ENCODE assay signal across 8 cellular contexts in the genomic region with DNA sequence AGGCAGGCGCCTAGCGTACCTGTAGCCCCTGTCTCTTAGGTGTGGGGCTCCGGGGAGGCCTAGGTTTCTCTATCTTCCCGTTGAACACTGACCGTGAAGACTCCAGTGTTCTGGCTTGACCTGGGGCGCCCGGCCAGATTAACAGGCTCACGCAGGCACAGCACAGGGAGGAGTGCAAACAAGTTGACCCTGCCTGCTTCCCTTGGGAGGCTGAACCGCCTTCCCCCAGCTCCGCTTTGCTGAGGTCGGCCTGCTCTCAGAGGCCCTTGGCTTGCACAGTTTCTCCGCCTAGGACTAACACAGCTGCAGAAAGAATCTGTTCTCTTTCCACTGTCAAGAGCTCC. TPM values are rescaled to one million over a fixed set of nuclear protein-coding genes. Genes with fewer than 3 reads are reported as not detected.
DNase-seq lines count a peak whose midpoint lies in the region; ATAC-seq and TF ChIP-seq lines count a peak whose summit lies in the region.

No MANE protein-coding gene starts in this region.

- H3K27ac ChIP-seq in DND-41 (ENCODE audit: low read length): peak overlapping the region; percentile 68
- H3K27ac ChIP-seq in SK-N-SH (ENCODE audit: low read depth in 2 of 2, low read length in 1 of 2): peak overlapping the region; percentile 7 to 84; a peak in 3 of 4 replicates
- H3K27ac ChIP-seq in muscle layer of duodenum (ENCODE audit: low read length): peak overlapping the region; percentile 39

- DNase-seq in DND-41 (no peak), HFFc6 (peak; percentile 10), SK-N-SH (peak; percentile 56), SW 1271 (lab: John Stamatoyannopoulos, UW) (no peak), GM13976 (ENCODE audit: low spot score) (no peak)
- no peak for DNase-seq in stimulated activated naive CD4-positive, alpha-beta T cell (lab: John Stamatoyannopoulos, UW)

- POLR2A ChIA-PET in SK-N-SH (lab: Yijun Ruan, JAX): interaction anchor here (0.6 to 3.7 kb wide), 12 partner anchors 10 to 389 kb away, joined by 3 to 38 read pairs (median 8); a partner anchor contains a TSS

- H3K9me2 ChIP-seq in SK-N-SH: no peaks in the 10 kb centered on the region

- H3K27me3 ChIP-seq in DND-41 (ENCODE audit: insufficient read depth, low read length, poor library complexity) (no peaks in the 10 kb centered on the region), SK-N-SH (ENCODE audit: insufficient read depth) (no peaks in the 10 kb centered on the region), muscle layer of duodenum (ENCODE audit: low read depth, low read length) (no peaks in the 10 kb centered on the region)

- no peak for TF ChIP-seq CTCF in DND-41 (IDR thresholded peaks at IDR 0.05; ENCODE audit: borderline replicate concordance, extremely low read depth, low read length, poor library complexity, severe bottlenecking)
- TF ChIP-seq CTCF in HFFc6 (IDR thresholded peaks at IDR 0.05): no peak
- no peak for TF ChIP-seq CTCF in SK-N-SH (IDR thresholded peaks at IDR 0.05)
- no peak for TF ChIP-seq CTCF in GM13976 (IDR thresholded peaks at IDR 0.05; ENCODE audit: borderline replicate concordance, control extremely low read depth, extremely low read depth, insufficient read depth, missing control alignments)

- H3K27ac Mint-ChIP-seq in HFFc6: peak overlapping the region; percentile 16; the same call in 1 of the 2 replicates

- H2AFZ ChIP-seq in DND-41 (ENCODE audit: low read depth, low read length): peak overlapping the region; percentile 97
- peak overlapping the region; percentile 84 for H2AFZ ChIP-seq in SK-N-SH (ENCODE audit: low read depth)

- no peak for TF ChIP-seq RAD21 in SK-N-SH (IDR thresholded peaks at IDR 0.05; ENCODE audit: low read length)

- H3K36me3 ChIP-seq in DND-41 (ENCODE audit: insufficient read depth, low read length): peaks cover 11% of the 10 kb centered on the region
- peaks cover 0 to 18% of the 10 kb centered on the region in 2 experiments for H3K36me3 ChIP-seq in SK-N-SH (replicated peaks in 1 of 2; ENCODE audit: control insufficient read depth in 1 of 2, insufficient read depth in 2 of 2, low read length in 1 of 2)
- peaks cover 0 to 5% of the 10 kb centered on the region in 2 donors for H3K36me3 ChIP-seq in muscle layer of duodenum (ENCODE audit: control insufficient read depth in 1 of 2, insufficient read depth in 2 of 2, low read length in 2 of 2)

- TF ChIP-seq EP300 in SK-N-SH (IDR thresholded peaks at IDR 0.05; ENCODE audit: borderline replicate concordance in 1 of 2, low read depth in 1 of 2, low read length in 1 of 2): no peak

- CTCF ChIA-PET in SK-N-SH (lab: Yijun Ruan, JAX): interaction anchor here (0.8 to 1.8 kb wide), 5 partner anchors 11 to 359 kb away, joined by 3 to 6 read pairs (median 4); a partner anchor contains a TSS

- in situ Hi-C loops in GM13976 (cut with MboI; ENCODE audit: low sequenced_read_pairs, unreplicated experiment): no loop called here

- H3K79me2 ChIP-seq in DND-41 (ENCODE audit: insufficient read depth, low read length) (no peaks in the 10 kb centered on the region; the same call in 1 of the 2 replicates), SK-N-SH (ENCODE audit: insufficient read depth) (peaks cover 10% of the 10 kb centered on the region)

- no peaks in the 10 kb centered on the region for H3K9me3 Mint-ChIP-seq in HFFc6

- ATAC-seq in DND-41 (ENCODE audit: insufficient read depth, low read depth) (peak; percentile 2; the same call in 1 of the 3 replicates), esophagus mucosa (peak; percentile 74)

- no peaks in the 10 kb centered on the region for H3K27me3 Mint-ChIP-seq in HFFc6 (ENCODE audit: insufficient read depth)

- H3K4me2 ChIP-seq in DND-41 (ENCODE audit: insufficient read depth, low read length): peak overlapping the region; percentile 90
- peak overlapping the region; percentile 95 for H3K4me2 ChIP-seq in SK-N-SH

- H3K4me3 Mint-ChIP-seq in HFFc6: peak overlapping the region; percentile 92

- no peaks in the 10 kb centered on the region for H4K20me1 ChIP-seq in DND-41 (ENCODE audit: insufficient read depth, low read length)
- no peaks in the 10 kb centered on the region for H4K20me1 ChIP-seq in SK-N-SH (ENCODE audit: insufficient read depth)

- peaks cover 27% of the 10 kb centered on the region for H3K4me1 Mint-ChIP-seq in HFFc6 (ENCODE audit: low read depth)

- H3F3A ChIP-seq in SK-N-SH (replicated peaks; ENCODE audit: insufficient read depth): no peaks in the 10 kb centered on the region

- H3K4me3 ChIP-seq in DND-41 (ENCODE audit: low read depth in 1 of 2, low read length in 2 of 2) (peak overlapping the region; percentile 35 to 68; a peak in 3 of 4 replicates), SK-N-SH (ENCODE audit: low read depth in 2 of 2, low read length in 1 of 2) (peak overlapping the region; percentile 69 to 79), muscle layer of duodenum (ENCODE audit: low read depth in 1 of 2, low read length in 2 of 2) (peak overlapping the region; percentile 73 to 93)

- H3K36me3 Mint-ChIP-seq in HFFc6 (ENCODE audit: low read depth): no peaks in the 10 kb centered on the region; the same call in 1 of the 2 replicates

- WGBS in SK-N-SH (ENCODE audit: low lambda C conversion rate): 13% methylated on average over 12 of the region's 12 CpGs

- H3K9ac ChIP-seq in DND-41 (ENCODE audit: low read depth, low read length): peak overlapping the region; percentile 66
- H3K9ac ChIP-seq in SK-N-SH: peak overlapping the region; percentile 69; the same call in 1 of the 2 replicates

- H3K4me1 ChIP-seq in DND-41 (ENCODE audit: insufficient read depth, low read length) (peaks cover 28% of the 10 kb centered on the region), SK-N-SH (ENCODE audit: control insufficient read depth in 1 of 2, insufficient read depth in 2 of 2, low read depth in 1 of 2, low read length in 1 of 2) (peaks cover 0 to 8% of the 10 kb centered on the region in 2 experiments; a peak in 2 of 4 replicates), muscle layer of duodenum (ENCODE audit: control insufficient read depth in 1 of 2, insufficient read depth in 2 of 2, low read length in 2 of 2) (peaks cover 5 to 41% of the 10 kb centered on the region in 2 donors)

- no peaks in the 10 kb centered on the region for H3K9me3 ChIP-seq in DND-41 (ENCODE audit: insufficient read depth, low read length, severe bottlenecking)
- H3K9me3 ChIP-seq in SK-N-SH: no peaks in the 10 kb centered on the region
- H3K9me3 ChIP-seq in muscle layer of duodenum (ENCODE audit: control insufficient read depth in 1 of 2, low read length in 2 of 2): peaks cover 0 to 3% of the 10 kb centered on the region in 2 donors

TF ChIP-seq in SK-N-SH, 30 proteins besides CTCF, POLR2A, EP300 and RAD21:
- TF ChIP-seq, protein P1, sequence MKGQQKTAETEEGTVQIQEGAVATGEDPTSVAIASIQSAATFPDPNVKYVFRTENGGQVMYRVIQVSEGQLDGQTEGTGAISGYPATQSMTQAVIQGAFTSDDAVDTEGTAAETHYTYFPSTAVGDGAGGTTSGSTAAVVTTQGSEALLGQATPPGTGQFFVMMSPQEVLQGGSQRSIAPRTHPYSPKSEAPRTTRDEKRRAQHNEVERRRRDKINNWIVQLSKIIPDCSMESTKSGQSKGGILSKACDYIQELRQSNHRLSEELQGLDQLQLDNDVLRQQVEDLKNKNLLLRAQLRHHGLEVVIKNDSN (IDR thresholded peaks at IDR 0.05; ENCODE audit: borderline replicate concordance, low read depth): no peak
- TF ChIP-seq, protein P2, sequence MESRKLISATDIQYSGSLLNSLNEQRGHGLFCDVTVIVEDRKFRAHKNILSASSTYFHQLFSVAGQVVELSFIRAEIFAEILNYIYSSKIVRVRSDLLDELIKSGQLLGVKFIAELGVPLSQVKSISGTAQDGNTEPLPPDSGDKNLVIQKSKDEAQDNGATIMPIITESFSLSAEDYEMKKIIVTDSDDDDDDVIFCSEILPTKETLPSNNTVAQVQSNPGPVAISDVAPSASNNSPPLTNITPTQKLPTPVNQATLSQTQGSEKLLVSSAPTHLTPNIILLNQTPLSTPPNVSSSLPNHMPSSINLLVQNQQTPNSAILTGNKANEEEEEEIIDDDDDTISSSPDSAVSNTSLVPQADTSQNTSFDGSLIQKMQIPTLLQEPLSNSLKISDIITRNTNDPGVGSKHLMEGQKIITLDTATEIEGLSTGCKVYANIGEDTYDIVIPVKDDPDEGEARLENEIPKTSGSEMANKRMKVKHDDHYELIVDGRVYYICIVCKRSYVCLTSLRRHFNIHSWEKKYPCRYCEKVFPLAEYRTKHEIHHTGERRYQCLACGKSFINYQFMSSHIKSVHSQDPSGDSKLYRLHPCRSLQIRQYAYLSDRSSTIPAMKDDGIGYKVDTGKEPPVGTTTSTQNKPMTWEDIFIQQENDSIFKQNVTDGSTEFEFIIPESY (IDR thresholded peaks at IDR 0.05; ENCODE audit: borderline replicate concordance, low read depth): no peak
- no peak for TF ChIP-seq NRF1 (IDR thresholded peaks at IDR 0.05; ENCODE audit: low read depth, low read length)
- TF ChIP-seq TCF12 (IDR thresholded peaks at IDR 0.05): no peak
- no peak for TF ChIP-seq MXI1 (IDR thresholded peaks at IDR 0.05; ENCODE audit: low read depth, low read length)
- no peak for TF ChIP-seq JUND (IDR thresholded peaks at IDR 0.05)
- TF ChIP-seq YY1 (IDR thresholded peaks at IDR 0.05; ENCODE audit: low read depth): no peak
TF ChIP-seq in SK-N-SH: peak in this region for 0.

RNA-seq across cellular contexts. Expression of a gene that starts 0.6 kb away (rescaled TPM):
- 10 to 100 TPM; 75.5 to 95.2 (median 85.2) TPM for total RNA-seq in HFFc6 (2021; fragmentation: NEBNext Ultra II Directional; extraction: Animal tissue kit (Norgen Biotek cat#: 25700))
- 20.7 and 26.5 TPM in 2 replicates for polyA plus RNA-seq in SK-N-SH (2012; rRNA removed)
- 32.0 and 33.6 TPM in 2 replicates for polyA plus RNA-seq in SK-N-SH (2012; cell fraction: cytosol; rRNA removed)
- 7.7 and 14.5 TPM in 2 replicates for polyA plus RNA-seq in SK-N-SH (2012; cell fraction: nucleus; rRNA removed)
- 63.1 TPM for total RNA-seq in esophagus mucosa

RNA-seq across cellular contexts. Expression of a gene that starts 10.1 kb away (rescaled TPM):
- 10 to 100 TPM; 50.3 to 58.1 (median 55.3) TPM for total RNA-seq in HFFc6 (2021; fragmentation: NEBNext Ultra II Directional; extraction: Animal tissue kit (Norgen Biotek cat#: 25700))
- polyA plus RNA-seq in SK-N-SH (2012; rRNA removed): 77.7 and 98.0 TPM in 2 replicates
- polyA plus RNA-seq in SK-N-SH (2012; cell fraction: cytosol; rRNA removed): 45.2 and 48.0 TPM in 2 replicates
- 384 and 536 TPM in 2 replicates for polyA plus RNA-seq in SK-N-SH (2012; cell fraction: nucleus; rRNA removed)
- total RNA-seq in esophagus mucosa: 45.8 TPM

RNA-seq across cellular contexts. Expression of a gene that starts 35.0 kb away (rescaled TPM):
- 100 to 1,000 TPM; 183 to 246 (median 226) TPM for total RNA-seq in HFFc6 (2021; fragmentation: NEBNext Ultra II Directional; extraction: Animal tissue kit (Norgen Biotek cat#: 25700))
- 141 and 159 TPM in 2 replicates for polyA plus RNA-seq in SK-N-SH (2012; rRNA removed)
- 215 and 419 TPM in 2 replicates for polyA plus RNA-seq in SK-N-SH (2012; cell fraction: cytosol; rRNA removed)
- polyA plus RNA-seq in SK-N-SH (2012; cell fraction: nucleus; rRNA removed): 23.3 and 37.7 TPM in 2 replicates
- total RNA-seq in esophagus mucosa: 172 TPM

RNA-seq across cellular contexts. Expression of a gene that starts 43.4 kb away (rescaled TPM):
- 10 to 100 TPM; 28.2 to 37.0 (median 32.5) TPM for total RNA-seq in HFFc6 (2021; fragmentation: NEBNext Ultra II Directional; extraction: Animal tissue kit (Norgen Biotek cat#: 25700))
- polyA plus RNA-seq in SK-N-SH (2012; rRNA removed): 43.3 and 50.6 TPM in 2 replicates
- 44.8 and 47.3 TPM in 2 replicates for polyA plus RNA-seq in SK-N-SH (2012; cell fraction: cytosol; rRNA removed)
- polyA plus RNA-seq in SK-N-SH (2012; cell fraction: nucleus; rRNA removed): 76.4 and 99.3 TPM in 2 replicates
- 26.0 TPM for total RNA-seq in esophagus mucosa

Comparison
In these comparisons a context has a peak if more than half of its experiments do, and no peak if none do; other contexts are left out.
1. DNase-seq: peak in HFFc6 (single experiment) and SK-N-SH (single experiment); none in DND-41 (single experiment), SW 1271 (0 of 2), stimulated activated naive CD4-positive, alpha-beta T cell (0 of 6) and GM13976 (single experiment).
2. Peak in every context shown above with its lines, with median percentiles within 50 percentile points of each other: H3K27ac ChIP-seq and H3K4me3 ChIP-seq.